ENCODE assay signal across 22 cellular contexts in the genomic region with DNA sequence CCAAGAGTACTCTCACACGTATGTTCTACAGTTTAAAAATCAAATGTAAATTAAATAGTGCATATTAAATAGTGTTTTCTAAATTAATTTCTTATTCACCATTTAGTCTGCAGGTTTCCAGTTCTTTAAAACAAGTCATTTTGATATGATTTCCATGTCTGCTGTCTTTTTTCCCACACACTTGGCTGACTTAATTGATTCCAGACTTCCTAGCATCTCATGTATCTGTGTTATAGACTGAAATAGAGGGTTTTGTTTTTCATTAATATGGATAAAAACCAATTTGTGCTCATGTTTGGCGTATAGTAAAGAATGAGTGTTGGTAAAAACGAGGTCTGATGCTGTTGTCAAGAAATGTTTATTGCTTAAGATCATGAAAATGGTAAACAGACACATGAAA.
DNase-seq lines count a peak whose midpoint lies in the region; ATAC-seq, FAIRE-seq and TF ChIP-seq lines count a peak whose summit lies in the region.
"Had no signal": no experiment of that assay in that cellular context is flagged by ENCODE, and none has a peak within 500 bp of the region (broad histone marks: within the 10 kb centered on the region; RNA-seq: fewer than 3 reads in every experiment).

No MANE protein-coding gene starts in this region.

- intact Hi-C loops in HepG2 (cut with micrococcal nuclease; ENCODE audit: unreplicated experiment) = no loop called here
- intact Hi-C loops in right lobe of liver (cut with DNase I) = no loop called here
- intact Hi-C loops in stomach (cut with DNase I; ENCODE audit: low total_unique reads) = no loop called here

- in situ Hi-C loops in HepG2 (cut with HindIII; ENCODE audit: extremely low pct_ligation_motif_present, low pct_unique_long_range_greater_than_20kb) = no loop called here

- BruUV-seq in HepG2 (replicated peaks; lab: Mats Ljungman, UMichigan) = TSS peak; percentile 38

- ATAC-seq in HepG2 = no peak
- no peak for ATAC-seq in right lobe of liver
- no peak; the same call in 2 of the 3 replicates for ATAC-seq in SK-N-SH treated with all-trans-retinoic acid at 6 μM for 48 hours
- ATAC-seq in HG02840 (IDR thresholded peaks at IDR 0.05; ENCODE audit: low FRiP score, unreplicated experiment) = no peak
- ATAC-seq: A549, GM12878, HCT116 had no signal

- no peaks in the 10 kb centered on the region for H3K9me3 ChIP-seq in HepG2 (ENCODE audit: low read length)
- no peaks in the 10 kb centered on the region for H3K9me3 ChIP-seq in right lobe of liver
- H3K9me3 ChIP-seq in stomach = no peaks in the 10 kb centered on the region
- H3K9me3 ChIP-seq: A549 had no signal

- TF ChIP-seq POLR2A in HepG2 (IDR thresholded peaks at IDR 0.05; ENCODE audit: insufficient read depth in 1 of 2, low read depth in 2 of 2, low read length in 2 of 2) = no peak
- no peak for TF ChIP-seq POLR2A in right lobe of liver (IDR thresholded peaks at IDR 0.05)
- no peak for TF ChIP-seq POLR2A in stomach (IDR thresholded peaks at IDR 0.05)

- H3K36me3 ChIP-seq in HepG2 (replicated peaks in 1 of 2; ENCODE audit: control insufficient read depth in 1 of 2, insufficient read depth in 2 of 2, low read length in 2 of 2) (peaks cover 0 to 1% of the 10 kb centered on the region in 2 experiments; a peak in 1 of 5 replicates), right lobe of liver (no peaks in the 10 kb centered on the region), stomach (peaks cover 0 to 3% (median 0%) of the 10 kb centered on the region in 4 donors)

- H3K4me3 ChIP-seq in HepG2 (replicated peaks in 1 of 3; ENCODE audit: insufficient read depth in 1 of 3, low read depth in 2 of 3, low read length in 3 of 3) (no peak overlapping the region), right lobe of liver (no peak overlapping the region), stomach (no peak overlapping the region)
- H3K4me3 ChIP-seq: A549, GM12878 had no signal

- no peaks in the 10 kb centered on the region for H4K20me1 ChIP-seq in HepG2 (ENCODE audit: insufficient read depth, low read length)

- DNase-seq in HepG2 (ENCODE audit: low spot score) (no peak), right lobe of liver (no peak), fibroblast of peridontal ligament (ENCODE audit: extremely low read depth) (peak; percentile 57), stomach (no peak), MV-4-11 (lab: John Stamatoyannopoulos, UW) (no peak)
- DNase-seq: C1 segment of cervical spinal cord; CD4-positive, CD25-positive, alpha-beta regulatory T cell; CD8-positive, alpha-beta memory T cell; COR-L47; DMS 273 treated with DMSO at 0.1 percent for 48 hours; DMS53; DND-41; EL; GOT3; H7; HFFc6 had no signal

- POLR2A ChIA-PET in HepG2 (lab: Yijun Ruan, JAX) = no interaction called here

- no peak overlapping the region for H3K27ac ChIP-seq in HepG2 (ENCODE audit: extremely low read length, insufficient read depth, low read length)
- no peak overlapping the region for H3K27ac ChIP-seq in right lobe of liver
- H3K27ac ChIP-seq in stomach = no peak overlapping the region
- H3K27ac ChIP-seq: 22Rv1, A549 had no signal

- no peak overlapping the region for H3K9ac ChIP-seq in HepG2 (ENCODE audit: insufficient read depth, low read depth, low read length)

- TF ChIP-seq EP300 in HepG2 (IDR thresholded peaks at IDR 0.05; ENCODE audit: low read depth in 2 of 2, low read length in 2 of 2) = no peak
- TF ChIP-seq EP300 in HepG2 (CRISPR knock-in tag; IDR thresholded peaks at IDR 0.05; ENCODE audit: borderline replicate concordance) = no peak
- no peak for TF ChIP-seq EP300 in stomach (IDR thresholded peaks at IDR 0.05)

- no peak for FAIRE-seq in HepG2 (lab: Jason Lieb, UNC)
- FAIRE-seq: A549, GM12878 had no signal

- TF ChIP-seq CTCF in HepG2 (CRISPR knock-in tag; IDR thresholded peaks at IDR 0.05) (no peak), right lobe of liver (IDR thresholded peaks at IDR 0.05) (no peak), stomach (IDR thresholded peaks at IDR 0.05) (no peak)

- no peaks in the 10 kb centered on the region for H3K79me2 ChIP-seq in HepG2 (ENCODE audit: insufficient read depth, low read length)

- TF ChIP-seq RAD21 in HepG2 (CRISPR knock-in tag; IDR thresholded peaks at IDR 0.05) = no peak

- H3K27me3 ChIP-seq in HepG2 (ENCODE audit: control insufficient read depth in 1 of 2, insufficient read depth in 2 of 2, low read length in 2 of 2) (no peaks in the 10 kb centered on the region), right lobe of liver (no peaks in the 10 kb centered on the region), stomach (no peaks in the 10 kb centered on the region)

- H3K4me2 ChIP-seq in HepG2 (ENCODE audit: low read depth, low read length) = no peak overlapping the region
- H3K4me2 ChIP-seq: A549 had no signal

- H3K4me1 ChIP-seq in HepG2 (ENCODE audit: insufficient read depth, low read length) (no peaks in the 10 kb centered on the region), right lobe of liver (no peaks in the 10 kb centered on the region), stomach (no peaks in the 10 kb centered on the region)
- H3K4me1 ChIP-seq: A549 had no signal

- CTCF ChIA-PET in HepG2 (lab: Yijun Ruan, JAX; ENCODE audit: low intra/inter-chr PET ratio, low total read pairs) = no interaction called here

- H2AFZ ChIP-seq in HepG2 (ENCODE audit: low read length) = no peak overlapping the region

- 97% methylated on average over 3 of the region's 3 CpGs for WGBS in HepG2 (ENCODE audit: low lambda C conversion rate)
- WGBS in right lobe of liver (ENCODE audit: insufficient coverage, low coverage, low lambda C conversion rate, missing lambda C conversion rate) = 100% methylated on average over 3 of the region's 3 CpGs
- WGBS in stomach, 5 donors = 91 to 93% (median 92%) methylated on average over 3 of the region's 3 CpGs

TF ChIP-seq in HepG2, 621 proteins besides CTCF, POLR2A, EP300 and RAD21 (continues in another document):
- no peak for TF ChIP-seq NFKBIZ (CRISPR knock-in tag; IDR thresholded peaks at IDR 0.05)
- TF ChIP-seq, protein P1, sequence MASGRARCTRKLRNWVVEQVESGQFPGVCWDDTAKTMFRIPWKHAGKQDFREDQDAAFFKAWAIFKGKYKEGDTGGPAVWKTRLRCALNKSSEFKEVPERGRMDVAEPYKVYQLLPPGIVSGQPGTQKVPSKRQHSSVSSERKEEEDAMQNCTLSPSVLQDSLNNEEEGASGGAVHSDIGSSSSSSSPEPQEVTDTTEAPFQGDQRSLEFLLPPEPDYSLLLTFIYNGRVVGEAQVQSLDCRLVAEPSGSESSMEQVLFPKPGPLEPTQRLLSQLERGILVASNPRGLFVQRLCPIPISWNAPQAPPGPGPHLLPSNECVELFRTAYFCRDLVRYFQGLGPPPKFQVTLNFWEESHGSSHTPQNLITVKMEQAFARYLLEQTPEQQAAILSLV (CRISPR knock-in tag; IDR thresholded peaks at IDR 0.05; ENCODE audit: borderline replicate concordance) = no peak
- TF ChIP-seq FOXO1 (CRISPR knock-in tag; IDR thresholded peaks at IDR 0.05) = no peak
- TF ChIP-seq NR1H2 (CRISPR knock-in tag; IDR thresholded peaks at IDR 0.05; ENCODE audit: borderline replicate concordance, low read depth) = no peak
- TF ChIP-seq KLF6 (CRISPR knock-in tag; IDR thresholded peaks at IDR 0.05) = no peak
- no peak for TF ChIP-seq TAF1 (CRISPR knock-in tag; IDR thresholded peaks at IDR 0.05)
- no peak for TF ChIP-seq SMYD3 (CRISPR knock-in tag; IDR thresholded peaks at IDR 0.05)
- no peak for TF ChIP-seq ONECUT2 (CRISPR knock-in tag; IDR thresholded peaks at IDR 0.05)
- no peak for TF ChIP-seq ZEB1 (IDR thresholded peaks at IDR 0.05; ENCODE audit: insufficient replicate concordance, low read depth)
- TF ChIP-seq THYN1 (CRISPR knock-in tag; IDR thresholded peaks at IDR 0.05; ENCODE audit: borderline replicate concordance, low read depth) = no peak
- TF ChIP-seq ATF7 (IDR thresholded peaks at IDR 0.05) = no peak
- no peak for TF ChIP-seq ATF7 (CRISPR knock-in tag; IDR thresholded peaks at IDR 0.05)

TF ChIP-seq in SK-N-SH treated with all-trans-retinoic acid at 6 μM for 48 hours, 23 proteins besides CTCF, POLR2A, EP300 and RAD21:
- TF ChIP-seq TCF4 (CRISPR knock-in tag; IDR thresholded peaks at IDR 0.05; ENCODE audit: borderline replicate concordance) = peak; percentile 65
- TF ChIP-seq, protein P2, sequence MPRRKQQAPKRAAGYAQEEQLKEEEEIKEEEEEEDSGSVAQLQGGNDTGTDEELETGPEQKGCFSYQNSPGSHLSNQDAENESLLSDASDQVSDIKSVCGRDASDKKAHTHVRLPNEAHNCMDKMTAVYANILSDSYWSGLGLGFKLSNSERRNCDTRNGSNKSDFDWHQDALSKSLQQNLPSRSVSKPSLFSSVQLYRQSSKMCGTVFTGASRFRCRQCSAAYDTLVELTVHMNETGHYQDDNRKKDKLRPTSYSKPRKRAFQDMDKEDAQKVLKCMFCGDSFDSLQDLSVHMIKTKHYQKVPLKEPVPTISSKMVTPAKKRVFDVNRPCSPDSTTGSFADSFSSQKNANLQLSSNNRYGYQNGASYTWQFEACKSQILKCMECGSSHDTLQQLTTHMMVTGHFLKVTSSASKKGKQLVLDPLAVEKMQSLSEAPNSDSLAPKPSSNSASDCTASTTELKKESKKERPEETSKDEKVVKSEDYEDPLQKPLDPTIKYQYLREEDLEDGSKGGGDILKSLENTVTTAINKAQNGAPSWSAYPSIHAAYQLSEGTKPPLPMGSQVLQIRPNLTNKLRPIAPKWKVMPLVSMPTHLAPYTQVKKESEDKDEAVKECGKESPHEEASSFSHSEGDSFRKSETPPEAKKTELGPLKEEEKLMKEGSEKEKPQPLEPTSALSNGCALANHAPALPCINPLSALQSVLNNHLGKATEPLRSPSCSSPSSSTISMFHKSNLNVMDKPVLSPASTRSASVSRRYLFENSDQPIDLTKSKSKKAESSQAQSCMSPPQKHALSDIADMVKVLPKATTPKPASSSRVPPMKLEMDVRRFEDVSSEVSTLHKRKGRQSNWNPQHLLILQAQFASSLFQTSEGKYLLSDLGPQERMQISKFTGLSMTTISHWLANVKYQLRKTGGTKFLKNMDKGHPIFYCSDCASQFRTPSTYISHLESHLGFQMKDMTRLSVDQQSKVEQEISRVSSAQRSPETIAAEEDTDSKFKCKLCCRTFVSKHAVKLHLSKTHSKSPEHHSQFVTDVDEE (CRISPR knock-in tag; IDR thresholded peaks at IDR 0.05) = no peak
TF ChIP-seq in SK-N-SH treated with all-trans-retinoic acid at 6 μM for 48 hours: peak in this region for 1.
